12 cellular contexts compared by ENCODE assay signal in genomic region chr1:63135801-63136200, GRCh38.
DNase-seq lines count a peak whose midpoint lies in the region; ATAC-seq and TF ChIP-seq lines count a peak whose summit lies in the region.
"Had no signal": no experiment of that assay in that cellular context is flagged by ENCODE, and none has a peak within 500 bp of the region (broad histone marks: within the 10 kb centered on the region; RNA-seq: fewer than 3 reads in every experiment).

No MANE protein-coding gene starts in this region.

- ATAC-seq in left lobe of liver (peak; percentile 8), HG03521 (IDR thresholded peaks at IDR 0.05; ENCODE audit: unreplicated experiment) (no peak), GM18519 (IDR thresholded peaks at IDR 0.05; ENCODE audit: low FRiP score, unreplicated experiment) (no peak)

- DNase-seq in hepatocyte (ENCODE audit: low spot score) (no peak), left lobe of liver (ENCODE audit: low spot score) (no peak), neural crest cell (ENCODE audit: low read depth, low spot score) (no peak)
- DNase-seq in stimulated activated CD4-positive, alpha-beta T cell treated with anti-CD3 and anti-CD28 coated beads, Interleukin-12 subunit alpha, Interleukin-12 subunit beta, amount 100 ng/mL, for 4 hours, result no peak
- DNase-seq: BE2C; CD4-positive, CD25-positive, alpha-beta regulatory T cell; CD8-positive, alpha-beta memory T cell; COR-L47; GM23248 had no signal

- H3K4me3 ChIP-seq in hepatocyte, result no peak overlapping the region
- H3K4me3 ChIP-seq: GM23248, HAP-1 had no signal

- H2AFZ ChIP-seq in hepatocyte, result no peak overlapping the region
- H2AFZ ChIP-seq: GM23248 had no signal

- H3K27ac ChIP-seq in hepatocyte, result no peak overlapping the region
- H3K27ac ChIP-seq: GM23248 had no signal

- TF ChIP-seq CTCF in hepatocyte (IDR thresholded peaks at IDR 0.05; ENCODE audit: poor library complexity), result no peak
- no peak for TF ChIP-seq CTCF in neural crest cell (conservative IDR thresholded peaks at IDR 0.05)

- peaks cover 67% of the 10 kb centered on the region for H3K4me1 Mint-ChIP-seq in neural crest cell
- H3K4me1 Mint-ChIP-seq: CD4-positive, CD25-positive, alpha-beta regulatory T cell; CD8-positive, alpha-beta memory T cell had no signal

- H3K36me3 Mint-ChIP-seq in neural crest cell (ENCODE audit: low read depth), result no peaks in the 10 kb centered on the region
- H3K36me3 Mint-ChIP-seq: CD4-positive, CD25-positive, alpha-beta regulatory T cell had no signal

- WGBS in hepatocyte (ENCODE audit: low lambda C conversion rate, missing lambda C conversion rate), result 88% methylated on average over 1 of the region's 1 CpG

- peak overlapping the region; percentile 33 for H3K4me3 Mint-ChIP-seq in neural crest cell
- H3K4me3 Mint-ChIP-seq: CD4-positive, CD25-positive, alpha-beta regulatory T cell; CD8-positive, alpha-beta memory T cell had no signal

- H3K27me3 Mint-ChIP-seq in neural crest cell (ENCODE audit: low read depth), result peaks cover 88% of the 10 kb centered on the region

- H3K9me3 Mint-ChIP-seq in neural crest cell, result no peaks in the 10 kb centered on the region
- H3K9me3 Mint-ChIP-seq: CD8-positive, alpha-beta memory T cell had no signal

- H3K27ac Mint-ChIP-seq in neural crest cell (ENCODE audit: unreplicated experiment), result peak overlapping the region; percentile 45
- H3K27ac Mint-ChIP-seq: CD4-positive, CD25-positive, alpha-beta regulatory T cell; CD8-positive, alpha-beta memory T cell had no signal

- H3K27me3 ChIP-seq in hepatocyte, result no peaks in the 10 kb centered on the region
- H3K27me3 ChIP-seq: BE2C had no signal

- no peaks in the 10 kb centered on the region for H3K9me2 ChIP-seq in hepatocyte (replicated peaks; ENCODE audit: insufficient read depth)

- peaks cover 4% of the 10 kb centered on the region for H3K4me1 ChIP-seq in hepatocyte (ENCODE audit: insufficient read depth)
- H3K4me1 ChIP-seq: BE2C, HAP-1 had no signal

- no peaks in the 10 kb centered on the region for H3K36me3 ChIP-seq in hepatocyte (replicated peaks; ENCODE audit: insufficient read depth, low read depth)
- H3K36me3 ChIP-seq: BE2C, HAP-1 had no signal

- H3K79me2 ChIP-seq in hepatocyte, result no peaks in the 10 kb centered on the region

- no peaks in the 10 kb centered on the region for H3K9me3 ChIP-seq in hepatocyte (ENCODE audit: low read depth)
- H3K9me3 ChIP-seq: BE2C, HAP-1 had no signal

- H3K4me2 ChIP-seq in hepatocyte, result peak overlapping the region; percentile 59

- H4K20me1 ChIP-seq in hepatocyte (ENCODE audit: insufficient read depth, poor library complexity, severe bottlenecking), result no peaks in the 10 kb centered on the region
